In genomic region chrX:17247144-17247543, GRCh38 we compare ENCODE assay signal across 15 cellular contexts.
A peak's percentile ranks its signal among the peaks of the same experiment; 100 is the strongest.
DNase-seq lines count a peak whose midpoint lies in the region; ATAC-seq and TF ChIP-seq lines count a peak whose summit lies in the region.
"Had no signal": no experiment of that assay in that cellular context is flagged by ENCODE, and none has a peak within 500 bp of the region (broad histone marks: within the 10 kb centered on the region; RNA-seq: fewer than 3 reads in every experiment).

No MANE protein-coding gene starts in this region.

- no peaks in the 10 kb centered on the region for H3K27me3 ChIP-seq in GM23248 (replicated peaks; ENCODE audit: insufficient read depth)
- H3K27me3 ChIP-seq in PC-3 (ENCODE audit: low read length), result no peaks in the 10 kb centered on the region

- H3K4me2 ChIP-seq in GM23248 (ENCODE audit: unreplicated experiment) (no peak overlapping the region), PC-3 (ENCODE audit: low read length) (no peak overlapping the region)

- H4K20me1 ChIP-seq in GM23248 (ENCODE audit: insufficient read depth) (no peaks in the 10 kb centered on the region), PC-3 (ENCODE audit: low read length) (no peaks in the 10 kb centered on the region)

- H3K4me1 ChIP-seq in GM23248 (ENCODE audit: insufficient read depth) (no peaks in the 10 kb centered on the region), PC-3 (ENCODE audit: insufficient read depth, low read length) (no peaks in the 10 kb centered on the region)

- H3K27ac ChIP-seq in GM23248 (no peak overlapping the region), PC-3 (ENCODE audit: low read length) (no peak overlapping the region)
- H3K27ac ChIP-seq: 22Rv1 had no signal

- intact Hi-C loops in PC-3 (cut with micrococcal nuclease), result no loop called here

- H3K4me3 ChIP-seq in GM23248 (no peak overlapping the region), PC-3 (ENCODE audit: low read length) (no peak overlapping the region), choroid plexus epithelial cell (ENCODE audit: low read depth, low read length) (no peak overlapping the region)

- WGBS in GM23248 (ENCODE audit: low coverage in 1 of 2, low lambda C conversion rate in 2 of 2, missing lambda C conversion rate in 2 of 2), 2 experiments, result 93 to 100% methylated on average over 1 of the region's 1 CpG

- no peak overlapping the region for H2AFZ ChIP-seq in GM23248
- H2AFZ ChIP-seq in PC-3 (ENCODE audit: low read length), result no peak overlapping the region

- H3K9ac ChIP-seq in GM23248 (no peak overlapping the region), PC-3 (ENCODE audit: low read length) (no peak overlapping the region)

- H3K79me2 ChIP-seq in GM23248 (ENCODE audit: insufficient read depth) (no peaks in the 10 kb centered on the region), PC-3 (ENCODE audit: low read length) (no peaks in the 10 kb centered on the region)

- H3K9me3 ChIP-seq in GM23248 (ENCODE audit: low read depth), result no peaks in the 10 kb centered on the region
- no peaks in the 10 kb centered on the region for H3K9me3 ChIP-seq in PC-3 (ENCODE audit: low read length)

- no TSS peak for BruUV-seq in PC-3 (replicated peaks; lab: Mats Ljungman, UMichigan)

- TF ChIP-seq CTCF in PC-3 (conservative IDR thresholded peaks at IDR 0.05; ENCODE audit: low read depth, low read length) (no peak), choroid plexus epithelial cell (conservative IDR thresholded peaks at IDR 0.05; ENCODE audit: low read depth, low read length) (no peak)

- H3K36me3 ChIP-seq in GM23248 (ENCODE audit: low read depth) (no peaks in the 10 kb centered on the region), PC-3 (ENCODE audit: low read depth, low read length) (no peaks in the 10 kb centered on the region)

- ATAC-seq in PC-3 (no peak), GM19395 (IDR thresholded peaks at IDR 0.05; ENCODE audit: unreplicated experiment) (no peak)

- H3K9me2 ChIP-seq in GM23248 (ENCODE audit: insufficient read depth), result no peaks in the 10 kb centered on the region
- H3K9me2 ChIP-seq in PC-3 (replicated peaks; ENCODE audit: low read length), result no peaks in the 10 kb centered on the region

- POLR2A ChIA-PET in PC-3 (lab: Charles Lee; ENCODE audit: unreplicated experiment), result no interaction called here

- CTCF ChIA-PET in PC-3 (lab: Charles Lee), result no interaction called here

- H3F3A ChIP-seq in GM23248 (ENCODE audit: insufficient read depth), result no peaks in the 10 kb centered on the region
- no peaks in the 10 kb centered on the region for H3F3A ChIP-seq in PC-3 (ENCODE audit: low read length, unreplicated experiment)

- in situ Hi-C loops in GM23248 (cut with MboI), result loop anchor here (10.0 to 25.0 kb wide), 3 partner anchors 118 to 438 kb away; no protein-coding TSS in a partner anchor

- peak; percentile 42 for DNase-seq in DMS 273 (lab: John Stamatoyannopoulos, UW; ENCODE audit: unreplicated experiment)
- no peak for DNase-seq in DMS 273 treated with DMSO at 0.1 percent for 48 hours (lab: John Stamatoyannopoulos, UW)
- peak; percentile 13 for DNase-seq in GM23248
- DNase-seq in PC-3, result peak; percentile 2
- DNase-seq in choroid plexus epithelial cell (ENCODE audit: low read depth), result peak; percentile 4
- DNase-seq in EL, result no peak
- DNase-seq in cerebellar cortex (ENCODE audit: low spot score), result no peak
- DNase-seq: C1 segment of cervical spinal cord, DMS79 treated with DMSO at 0.1 percent for 48 hours, MV-4-11, NCI-H1436 treated with DMSO at 0.1 percent for 48 hours, NCI-H2081, NCI-H774 had no signal

Comparison
In these comparisons a context has a peak if more than half of its experiments do, and no peak if none do; other contexts are left out.
1. DNase-seq: peak in DMS 273 (single experiment), GM23248 (single experiment), PC-3 (single experiment) and choroid plexus epithelial cell (single experiment); none in DMS 273 treated with DMSO at 0.1 percent for 48 hours (single experiment), EL (single experiment) and cerebellar cortex (single experiment).